Comparison of ENCODE assay signal across 2 cellular contexts in the genomic region with DNA sequence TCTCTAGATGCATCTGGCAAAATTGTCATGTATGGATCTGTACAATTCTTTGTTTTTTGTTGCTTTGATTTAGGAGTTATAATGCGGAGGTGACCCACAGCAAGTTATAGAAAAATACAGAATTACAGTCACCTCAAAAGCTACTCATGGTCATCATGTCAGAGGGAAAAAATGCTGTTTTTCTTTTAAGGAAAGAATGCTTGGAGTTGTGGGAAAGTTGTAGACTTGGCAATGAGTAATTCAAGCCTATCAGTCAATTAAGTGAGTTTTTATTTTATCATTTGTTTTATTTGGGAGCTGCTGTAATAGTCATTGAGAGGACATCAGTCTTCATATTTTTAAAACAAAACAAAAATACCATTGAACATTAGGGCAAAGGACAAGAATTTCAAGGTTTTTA.
TF ChIP-seq lines count a peak whose summit lies in the region.

No MANE protein-coding gene starts in this region.

TF ChIP-seq in A549, 52 proteins besides CTCF, POLR2A, EP300 and RAD21:
- TF ChIP-seq, protein P1, sequence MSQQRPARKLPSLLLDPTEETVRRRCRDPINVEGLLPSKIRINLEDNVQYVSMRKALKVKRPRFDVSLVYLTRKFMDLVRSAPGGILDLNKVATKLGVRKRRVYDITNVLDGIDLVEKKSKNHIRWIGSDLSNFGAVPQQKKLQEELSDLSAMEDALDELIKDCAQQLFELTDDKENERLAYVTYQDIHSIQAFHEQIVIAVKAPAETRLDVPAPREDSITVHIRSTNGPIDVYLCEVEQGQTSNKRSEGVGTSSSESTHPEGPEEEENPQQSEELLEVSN (IDR thresholded peaks at IDR 0.05; ENCODE audit: borderline replicate concordance, low read depth) = no peak
- no peak for TF ChIP-seq RNF2 (IDR thresholded peaks at IDR 0.05; ENCODE audit: borderline replicate concordance, low read depth)
- TF ChIP-seq, protein P2, sequence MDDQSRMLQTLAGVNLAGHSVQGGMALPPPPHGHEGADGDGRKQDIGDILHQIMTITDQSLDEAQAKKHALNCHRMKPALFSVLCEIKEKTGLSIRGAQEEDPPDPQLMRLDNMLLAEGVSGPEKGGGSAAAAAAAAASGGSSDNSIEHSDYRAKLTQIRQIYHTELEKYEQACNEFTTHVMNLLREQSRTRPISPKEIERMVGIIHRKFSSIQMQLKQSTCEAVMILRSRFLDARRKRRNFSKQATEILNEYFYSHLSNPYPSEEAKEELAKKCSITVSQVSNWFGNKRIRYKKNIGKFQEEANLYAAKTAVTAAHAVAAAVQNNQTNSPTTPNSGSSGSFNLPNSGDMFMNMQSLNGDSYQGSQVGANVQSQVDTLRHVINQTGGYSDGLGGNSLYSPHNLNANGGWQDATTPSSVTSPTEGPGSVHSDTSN (IDR thresholded peaks at IDR 0.05) = no peak
- TF ChIP-seq HOXB5 (CRISPR knock-in tag; IDR thresholded peaks at IDR 0.05) = no peak
- no peak for TF ChIP-seq CEBPB (IDR thresholded peaks at IDR 0.05)
- no peak for TF ChIP-seq FOSB (CRISPR knock-in tag; IDR thresholded peaks at IDR 0.05)
- TF ChIP-seq HOXB13 (CRISPR knock-in tag; IDR thresholded peaks at IDR 0.05; ENCODE audit: low read depth) = no peak
- TF ChIP-seq ZFP36 (IDR thresholded peaks at IDR 0.05; ENCODE audit: borderline replicate concordance, partially characterized antibody) = no peak
- no peak for TF ChIP-seq MAFK (IDR thresholded peaks at IDR 0.05; ENCODE audit: partially characterized antibody)
- no peak for TF ChIP-seq RFX5 (IDR thresholded peaks at IDR 0.05)

TF ChIP-seq in GM23338, 12 proteins besides CTCF, POLR2A, EP300 and RAD21:
- TF ChIP-seq ZNF331 (CRISPR knock-in tag; IDR thresholded peaks at IDR 0.05; ENCODE audit: low read depth) (no peak), ZNF114 (CRISPR knock-in tag; IDR thresholded peaks at IDR 0.05) (no peak), EZH2 (IDR thresholded peaks at IDR 0.05; ENCODE audit: low read depth, unreplicated experiment) (no peak)
